Comparison of ENCODE assay signal across 8 cellular contexts in genomic region chr22:29072193-29072978, GRCh38. TPM values are rescaled to one million over a fixed set of nuclear protein-coding genes. Genes with fewer than 3 reads are reported as not detected.
DNase-seq lines count a peak whose midpoint lies in the region; ATAC-seq and TF ChIP-seq lines count a peak whose summit lies in the region.

No MANE protein-coding gene starts in this region.

- ATAC-seq in HG03095 (IDR thresholded peaks at IDR 0.05; ENCODE audit: unreplicated experiment) = peak; percentile 85
- peak; percentile 86 for ATAC-seq in left colon

- H3K4me3 ChIP-seq in choroid plexus epithelial cell (ENCODE audit: low read depth, low read length) = peak overlapping the region; percentile 61

- DNase-seq in NCI-H187 (lab: John Stamatoyannopoulos, UW) (peak; percentile 42 to 82), NCI-H187 treated with DMSO at 0.1 percent for 48 hours (lab: John Stamatoyannopoulos, UW) (no peak), NCI-H345 (lab: John Stamatoyannopoulos, UW) (peak; percentile 84), choroid plexus epithelial cell (ENCODE audit: low read depth) (peak; percentile 67), left colon (peak; percentile 96 to 98)
- DNase-seq in activated CD4-positive, alpha-beta T cell treated with anti-CD3 and anti-CD28 coated beads for 48 hours = peak; percentile 89
- peak; percentile 61 to 72 for DNase-seq in stimulated activated CD4-positive, alpha-beta T cell treated with anti-CD3 and anti-CD28 coated beads, Interleukin-1b, Interleukin-23, amount 100 ng/mL, for 1 hour (ENCODE audit: low read depth in 2 of 2)

- no peak for TF ChIP-seq CTCF in choroid plexus epithelial cell (conservative IDR thresholded peaks at IDR 0.05; ENCODE audit: low read depth, low read length)

- intact Hi-C loops in left colon (cut with DNase I, micrococcal nuclease) = no loop called here

RNA-seq across cellular contexts. Expression of gene KREMEN1, which starts 0.4 kb away (rescaled TPM):
- total RNA-seq in left colon = 10 to 100 TPM; 24.0 to 38.7 TPM

RNA-seq across cellular contexts. Expression of gene C22orf31, which starts 10.8 kb away (rescaled TPM):
- total RNA-seq in left colon = not detected
